Comparison of ENCODE assay signal across 8 cellular contexts in the genomic region with DNA sequence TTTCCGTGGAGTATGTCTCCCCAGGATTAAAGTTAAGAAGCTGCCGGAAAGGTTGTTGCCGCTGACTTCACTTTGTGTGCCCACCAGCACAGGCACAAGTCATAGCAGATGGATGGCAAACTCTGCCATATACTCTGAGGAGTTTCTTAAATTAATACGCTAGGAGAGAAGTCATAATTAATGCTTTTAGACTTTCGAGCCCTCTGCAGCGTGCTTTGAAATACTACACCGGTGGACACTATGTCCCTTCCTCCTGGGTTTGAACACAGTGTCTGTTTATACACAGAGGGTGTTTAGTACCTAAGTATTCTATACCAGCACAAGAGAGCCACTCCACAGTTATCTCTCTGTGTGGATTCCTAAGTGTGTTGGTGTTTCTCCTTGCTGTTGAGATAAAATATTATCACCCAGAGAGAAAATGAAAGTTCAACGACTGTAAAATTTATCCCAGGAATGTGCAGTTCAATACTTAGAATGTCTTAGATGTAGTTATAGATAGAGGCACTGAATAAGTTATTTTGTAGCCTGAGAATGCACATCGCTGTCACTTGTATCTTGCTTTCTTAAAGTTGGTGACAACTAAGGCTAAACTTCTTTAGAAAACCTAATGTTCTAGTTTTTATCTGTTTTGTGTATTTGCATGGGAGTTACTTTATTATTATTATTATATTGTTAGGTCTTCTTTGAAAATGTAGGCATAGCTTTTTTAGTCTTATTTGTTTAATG. TPM values are rescaled to one million over a fixed set of nuclear protein-coding genes. Genes with fewer than 3 reads are reported as not detected.
DNase-seq lines count a peak whose midpoint lies in the region; ATAC-seq, FAIRE-seq and TF ChIP-seq lines count a peak whose summit lies in the region.

No MANE protein-coding gene starts in this region.

- ATAC-seq in GM18867 (IDR thresholded peaks at IDR 0.05; ENCODE audit: unreplicated experiment) (no peak), HG03521 (IDR thresholded peaks at IDR 0.05; ENCODE audit: unreplicated experiment) (no peak)

- peaks cover 65% of the 10 kb centered on the region for H3K79me2 ChIP-seq in OCI-LY3 (ENCODE audit: low read length)

- no peak overlapping the region for H2AFZ ChIP-seq in OCI-LY3 (ENCODE audit: low read depth, low read length)

- H4K20me1 ChIP-seq in OCI-LY3 (ENCODE audit: insufficient read depth, low read length): peaks cover 53% of the 10 kb centered on the region

- no peaks in the 10 kb centered on the region for H3K27me3 ChIP-seq in OCI-LY3 (ENCODE audit: low read depth, low read length)
- H3K27me3 ChIP-seq in mononuclear cell (ENCODE audit: insufficient read depth, low read length): no peaks in the 10 kb centered on the region

- H3K4me3 ChIP-seq in OCI-LY3 (ENCODE audit: low read length): peak overlapping the region; percentile 92
- peak overlapping the region; percentile 95 for H3K4me3 ChIP-seq in mononuclear cell (ENCODE audit: low read length)

- H3K9ac ChIP-seq in OCI-LY3 (ENCODE audit: low read length): peak overlapping the region; percentile 95

- DNase-seq in NCI-H2107 treated with DMSO at 0.1 percent for 48 hours (lab: John Stamatoyannopoulos, UW; ENCODE audit: unreplicated experiment) (peak; percentile 59), NCI-H2107 (lab: John Stamatoyannopoulos, UW) (no peak), dedifferentiated amniotic fluid mesenchymal stem cell (ENCODE audit: extremely low spot score) (peak; percentile 32), urothelium cell line (ENCODE audit: low spot score) (no peak)

- FAIRE-seq in urothelium cell line (lab: Jason Lieb, UNC): no peak

- H3K4me1 ChIP-seq in OCI-LY3 (ENCODE audit: low read length) (peaks cover 40% of the 10 kb centered on the region), mononuclear cell (ENCODE audit: insufficient read depth, low read length) (peaks cover 38% of the 10 kb centered on the region)

- H3K27ac ChIP-seq in OCI-LY3 (ENCODE audit: low read length): peak overlapping the region; percentile 95

- H3K36me3 ChIP-seq in OCI-LY3 (replicated peaks; ENCODE audit: low read depth, low read length): peaks cover 31% of the 10 kb centered on the region

- peak overlapping the region; percentile 91 for H3K4me2 ChIP-seq in OCI-LY3 (ENCODE audit: low read length)

- TF ChIP-seq CTCF in OCI-LY3 (IDR thresholded peaks at IDR 0.05; ENCODE audit: low read depth, low read length): no peak

- no peaks in the 10 kb centered on the region for H3K9me3 ChIP-seq in OCI-LY3 (ENCODE audit: insufficient read depth, low read length)
- H3K9me3 ChIP-seq in mononuclear cell (ENCODE audit: low read depth, low read length): no peaks in the 10 kb centered on the region

RNA-seq across cellular contexts. Expression of gene MBNL1, which starts 1.6 kb away (rescaled TPM):
- 929 TPM for total RNA-seq in mononuclear cell

Comparison
In these comparisons a context has a peak if more than half of its experiments do, and no peak if none do; other contexts are left out.
1. DNase-seq: peak in NCI-H2107 treated with DMSO at 0.1 percent for 48 hours (single experiment) and dedifferentiated amniotic fluid mesenchymal stem cell (single experiment); none in NCI-H2107 (single experiment) and urothelium cell line (single experiment).